1 cellular context compared by ENCODE assay signal in the genomic region with DNA sequence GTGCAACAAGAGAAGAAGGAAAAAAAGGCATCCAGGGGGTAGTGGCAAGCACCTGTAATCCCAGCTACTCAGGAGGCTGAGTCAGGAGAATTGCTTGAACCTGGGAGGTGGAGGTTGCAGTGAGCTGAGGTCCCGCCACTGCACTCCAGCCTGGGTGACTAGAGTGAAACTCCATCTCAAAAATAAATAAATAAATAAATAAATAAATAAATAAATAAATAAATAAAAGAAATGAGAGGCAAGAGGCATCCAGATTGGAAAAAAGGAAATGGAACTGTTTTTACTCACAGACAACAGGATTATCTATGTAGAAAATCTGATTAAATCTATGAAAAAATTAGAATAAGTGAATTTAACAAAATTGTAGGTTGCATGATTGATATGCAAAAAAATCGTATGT.
TF ChIP-seq lines count a peak whose summit lies in the region.

No MANE protein-coding gene starts in this region.

TF ChIP-seq in HEK293, 187 proteins besides CTCF, POLR2A, EP300 and RAD21 (continued from another document):
- TF ChIP-seq, protein P1, sequence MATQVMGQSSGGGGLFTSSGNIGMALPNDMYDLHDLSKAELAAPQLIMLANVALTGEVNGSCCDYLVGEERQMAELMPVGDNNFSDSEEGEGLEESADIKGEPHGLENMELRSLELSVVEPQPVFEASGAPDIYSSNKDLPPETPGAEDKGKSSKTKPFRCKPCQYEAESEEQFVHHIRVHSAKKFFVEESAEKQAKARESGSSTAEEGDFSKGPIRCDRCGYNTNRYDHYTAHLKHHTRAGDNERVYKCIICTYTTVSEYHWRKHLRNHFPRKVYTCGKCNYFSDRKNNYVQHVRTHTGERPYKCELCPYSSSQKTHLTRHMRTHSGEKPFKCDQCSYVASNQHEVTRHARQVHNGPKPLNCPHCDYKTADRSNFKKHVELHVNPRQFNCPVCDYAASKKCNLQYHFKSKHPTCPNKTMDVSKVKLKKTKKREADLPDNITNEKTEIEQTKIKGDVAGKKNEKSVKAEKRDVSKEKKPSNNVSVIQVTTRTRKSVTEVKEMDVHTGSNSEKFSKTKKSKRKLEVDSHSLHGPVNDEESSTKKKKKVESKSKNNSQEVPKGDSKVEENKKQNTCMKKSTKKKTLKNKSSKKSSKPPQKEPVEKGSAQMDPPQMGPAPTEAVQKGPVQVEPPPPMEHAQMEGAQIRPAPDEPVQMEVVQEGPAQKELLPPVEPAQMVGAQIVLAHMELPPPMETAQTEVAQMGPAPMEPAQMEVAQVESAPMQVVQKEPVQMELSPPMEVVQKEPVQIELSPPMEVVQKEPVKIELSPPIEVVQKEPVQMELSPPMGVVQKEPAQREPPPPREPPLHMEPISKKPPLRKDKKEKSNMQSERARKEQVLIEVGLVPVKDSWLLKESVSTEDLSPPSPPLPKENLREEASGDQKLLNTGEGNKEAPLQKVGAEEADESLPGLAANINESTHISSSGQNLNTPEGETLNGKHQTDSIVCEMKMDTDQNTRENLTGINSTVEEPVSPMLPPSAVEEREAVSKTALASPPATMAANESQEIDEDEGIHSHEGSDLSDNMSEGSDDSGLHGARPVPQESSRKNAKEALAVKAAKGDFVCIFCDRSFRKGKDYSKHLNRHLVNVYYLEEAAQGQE (tag by site-specific recombination; IDR thresholded peaks at IDR 0.05): peak; percentile 86
- 0 out of 2 replicates have a peak, but pooled peaks have one; percentile 23 for TF ChIP-seq KLF7 (tag by site-specific recombination; IDR thresholded peaks at IDR 0.05; ENCODE audit: borderline replicate concordance)
- TF ChIP-seq ZNF560 (tag by site-specific recombination; IDR thresholded peaks at IDR 0.05; ENCODE audit: borderline replicate concordance): peak; percentile 82
- peak; percentile 98 for TF ChIP-seq ZNF394 (tag by site-specific recombination; IDR thresholded peaks at IDR 0.05; ENCODE audit: borderline replicate concordance)
- 0 out of 2 replicates have a peak, but pooled peaks have one; percentile 32 for TF ChIP-seq ZNF514 (tag by site-specific recombination; IDR thresholded peaks at IDR 0.05)
- TF ChIP-seq ZNF654 (tag by site-specific recombination; IDR thresholded peaks at IDR 0.05; ENCODE audit: low read depth): peak; percentile 44
- TF ChIP-seq ZNF19 (tag by site-specific recombination; IDR thresholded peaks at IDR 0.05; ENCODE audit: low read depth): 0 out of 2 replicates have a peak, but pooled peaks have one; percentile 47
- TF ChIP-seq ZNF664 (tag by site-specific recombination; IDR thresholded peaks at IDR 0.05): peak; percentile 83
- peak; percentile 68 for TF ChIP-seq ZXDB (tag by site-specific recombination; IDR thresholded peaks at IDR 0.05)
- TF ChIP-seq, protein P2, sequence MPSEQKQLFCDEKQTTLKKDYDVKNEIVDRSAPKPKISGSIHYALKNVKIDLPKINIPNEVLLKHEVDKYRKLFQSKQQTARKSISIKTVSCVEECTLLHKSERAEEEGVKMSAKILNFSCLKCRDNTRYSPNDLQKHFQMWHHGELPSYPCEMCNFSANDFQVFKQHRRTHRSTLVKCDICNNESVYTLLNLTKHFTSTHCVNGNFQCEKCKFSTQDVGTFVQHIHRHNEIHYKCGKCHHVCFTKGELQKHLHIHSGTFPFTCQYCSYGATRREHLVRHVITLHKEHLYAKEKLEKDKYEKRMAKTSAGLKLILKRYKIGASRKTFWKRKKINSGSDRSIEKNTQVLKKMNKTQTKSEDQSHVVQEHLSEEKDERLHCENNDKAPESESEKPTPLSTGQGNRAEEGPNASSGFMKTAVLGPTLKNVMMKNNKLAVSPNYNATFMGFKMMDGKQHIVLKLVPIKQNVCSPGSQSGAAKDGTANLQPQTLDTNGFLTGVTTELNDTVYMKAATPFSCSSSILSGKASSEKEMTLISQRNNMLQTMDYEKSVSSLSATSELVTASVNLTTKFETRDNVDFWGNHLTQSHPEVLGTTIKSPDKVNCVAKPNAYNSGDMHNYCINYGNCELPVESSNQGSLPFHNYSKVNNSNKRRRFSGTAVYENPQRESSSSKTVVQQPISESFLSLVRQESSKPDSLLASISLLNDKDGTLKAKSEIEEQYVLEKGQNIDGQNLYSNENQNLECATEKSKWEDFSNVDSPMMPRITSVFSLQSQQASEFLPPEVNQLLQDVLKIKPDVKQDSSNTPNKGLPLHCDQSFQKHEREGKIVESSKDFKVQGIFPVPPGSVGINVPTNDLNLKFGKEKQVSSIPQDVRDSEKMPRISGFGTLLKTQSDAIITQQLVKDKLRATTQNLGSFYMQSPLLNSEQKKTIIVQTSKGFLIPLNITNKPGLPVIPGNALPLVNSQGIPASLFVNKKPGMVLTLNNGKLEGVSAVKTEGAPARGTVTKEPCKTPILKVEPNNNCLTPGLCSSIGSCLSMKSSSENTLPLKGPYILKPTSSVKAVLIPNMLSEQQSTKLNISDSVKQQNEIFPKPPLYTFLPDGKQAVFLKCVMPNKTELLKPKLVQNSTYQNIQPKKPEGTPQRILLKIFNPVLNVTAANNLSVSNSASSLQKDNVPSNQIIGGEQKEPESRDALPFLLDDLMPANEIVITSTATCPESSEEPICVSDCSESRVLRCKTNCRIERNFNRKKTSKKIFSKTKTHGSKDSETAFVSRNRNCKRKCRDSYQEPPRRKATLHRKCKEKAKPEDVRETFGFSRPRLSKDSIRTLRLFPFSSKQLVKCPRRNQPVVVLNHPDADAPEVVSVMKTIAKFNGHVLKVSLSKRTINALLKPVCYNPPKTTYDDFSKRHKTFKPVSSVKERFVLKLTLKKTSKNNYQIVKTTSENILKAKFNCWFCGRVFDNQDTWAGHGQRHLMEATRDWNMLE (tag by site-specific recombination; conservative IDR thresholded peaks at IDR 0.05; ENCODE audit: low read depth): peak; percentile 98
- TF ChIP-seq ZNF292 (tag by site-specific recombination; IDR thresholded peaks at IDR 0.05; ENCODE audit: borderline replicate concordance, low read depth): peak; percentile 49; the same call in 1 of the 2 replicates
- peak; percentile 75; the same call in 1 of the 2 replicates for TF ChIP-seq GLI2 (tag by site-specific recombination; IDR thresholded peaks at IDR 0.05; ENCODE audit: borderline replicate concordance, low read depth)
- TF ChIP-seq, protein P3, sequence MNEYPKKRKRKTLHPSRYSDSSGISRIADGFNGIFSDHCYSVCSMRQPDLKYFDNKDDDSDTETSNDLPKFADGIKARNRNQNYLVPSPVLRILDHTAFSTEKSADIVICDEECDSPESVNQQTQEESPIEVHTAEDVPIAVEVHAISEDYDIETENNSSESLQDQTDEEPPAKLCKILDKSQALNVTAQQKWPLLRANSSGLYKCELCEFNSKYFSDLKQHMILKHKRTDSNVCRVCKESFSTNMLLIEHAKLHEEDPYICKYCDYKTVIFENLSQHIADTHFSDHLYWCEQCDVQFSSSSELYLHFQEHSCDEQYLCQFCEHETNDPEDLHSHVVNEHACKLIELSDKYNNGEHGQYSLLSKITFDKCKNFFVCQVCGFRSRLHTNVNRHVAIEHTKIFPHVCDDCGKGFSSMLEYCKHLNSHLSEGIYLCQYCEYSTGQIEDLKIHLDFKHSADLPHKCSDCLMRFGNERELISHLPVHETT (tag by site-specific recombination; IDR thresholded peaks at IDR 0.05): peak; percentile 62; the same call in 1 of the 2 replicates
- TF ChIP-seq ZNF433 (tag by site-specific recombination; IDR thresholded peaks at IDR 0.05; ENCODE audit: low read depth): peak; percentile 95
- peak; percentile 87 for TF ChIP-seq ZNF623 (tag by site-specific recombination; IDR thresholded peaks at IDR 0.05)
- TF ChIP-seq ZNF404 (tag by site-specific recombination; IDR thresholded peaks at IDR 0.05): peak; percentile 95
- TF ChIP-seq ZFP37 (tag by site-specific recombination; IDR thresholded peaks at IDR 0.05): peak; percentile 81
- TF ChIP-seq ZNF341 (tag by site-specific recombination; IDR thresholded peaks at IDR 0.05; ENCODE audit: low read depth): peak; percentile 46; the same call in 1 of the 2 replicates
- 0 out of 2 replicates have a peak, but pooled peaks have one; percentile 42 for TF ChIP-seq ZFP3 (tag by site-specific recombination; IDR thresholded peaks at IDR 0.05; ENCODE audit: low read depth)
